In genomic region chr17:2982854-2983636, GRCh38 we compare ENCODE assay signal across 9 cellular contexts.
DNase-seq lines count a peak whose midpoint lies in the region; ATAC-seq and TF ChIP-seq lines count a peak whose summit lies in the region.
"Had no signal": no experiment of that assay in that cellular context is flagged by ENCODE, and none has a peak within 500 bp of the region (broad histone marks: within the 10 kb centered on the region; RNA-seq: fewer than 3 reads in every experiment).

No MANE protein-coding gene starts in this region.

- no peak overlapping the region for H3K4me3 Mint-ChIP-seq in activated T-cell treated with anti-CD3 and anti-CD28 coated beads, Interleukin-2, amount 50 U/mL, for 24 hours
- H3K4me3 Mint-ChIP-seq: naive B cell had no signal

- H3K27ac ChIP-seq in RWPE2 (ENCODE audit: poor library complexity, severe bottlenecking) = peak overlapping the region; percentile 6

- peak; percentile 71 for DNase-seq in DMS79 treated with DMSO at 0.1 percent for 48 hours (lab: John Stamatoyannopoulos, UW)
- DNase-seq in RWPE2 (ENCODE audit: low spot score) = no peak
- DNase-seq in globus pallidus (ENCODE audit: low spot score) = peak; percentile 82
- peak; percentile 42 to 97 (median 84) for DNase-seq in posterior cingulate gyrus
- DNase-seq in activated T-cell treated with anti-CD3 and anti-CD28 coated beads, Interleukin-2, amount 50 U/mL, for 24 hours = no peak
- no peak for DNase-seq in GM10266 (ENCODE audit: extremely low spot score)
- DNase-seq: naive B cell had no signal

- no peaks in the 10 kb centered on the region for H3K4me1 ChIP-seq in RWPE2 (ENCODE audit: insufficient read depth, poor library complexity, severe bottlenecking)

- no peaks in the 10 kb centered on the region for H3K9me3 ChIP-seq in RWPE2 (ENCODE audit: severe bottlenecking)

- H3K9me3 Mint-ChIP-seq in activated T-cell treated with anti-CD3 and anti-CD28 coated beads, Interleukin-2, amount 50 U/mL, for 24 hours = no peaks in the 10 kb centered on the region
- H3K9me3 Mint-ChIP-seq: naive B cell had no signal

- H3K4me1 Mint-ChIP-seq in activated T-cell treated with anti-CD3 and anti-CD28 coated beads, Interleukin-2, amount 50 U/mL, for 24 hours (ENCODE audit: low read depth) = no peaks in the 10 kb centered on the region

- peaks cover 80% of the 10 kb centered on the region for H3K36me3 ChIP-seq in RWPE2 (ENCODE audit: low read depth)

- H3K27me3 Mint-ChIP-seq in activated T-cell treated with anti-CD3 and anti-CD28 coated beads, Interleukin-2, amount 50 U/mL, for 24 hours = no peaks in the 10 kb centered on the region
- H3K27me3 Mint-ChIP-seq: naive B cell had no signal

- H3K36me3 Mint-ChIP-seq in activated T-cell treated with anti-CD3 and anti-CD28 coated beads, Interleukin-2, amount 50 U/mL, for 24 hours (ENCODE audit: low read depth) = peaks cover 29% of the 10 kb centered on the region

- no peaks in the 10 kb centered on the region for H3K27me3 ChIP-seq in RWPE2 (ENCODE audit: insufficient read depth, poor library complexity, severe bottlenecking)

- no peak overlapping the region for H3K4me3 ChIP-seq in RWPE2 (ENCODE audit: severe bottlenecking)

- no peak overlapping the region for H3K27ac Mint-ChIP-seq in activated T-cell treated with anti-CD3 and anti-CD28 coated beads, Interleukin-2, amount 50 U/mL, for 24 hours
- H3K27ac Mint-ChIP-seq: naive B cell had no signal

- intact Hi-C loops in posterior cingulate gyrus (cut with DNase I) = no loop called here

- ATAC-seq in RWPE2 (ENCODE audit: low read depth) = peak; percentile 72
- no peak for ATAC-seq in HG02798 (IDR thresholded peaks at IDR 0.05; ENCODE audit: poor library complexity, unreplicated experiment)
- ATAC-seq in GM21423 (IDR thresholded peaks at IDR 0.05; ENCODE audit: unreplicated experiment) = no peak

- TF ChIP-seq CTCF in RWPE2 (IDR thresholded peaks at IDR 0.05; ENCODE audit: poor library complexity, severe bottlenecking) = peak; percentile 25
- no peak for TF ChIP-seq CTCF in GM10266 (IDR thresholded peaks at IDR 0.05; ENCODE audit: control insufficient read depth, insufficient read depth, low read depth, missing control alignments)

Comparison
In these comparisons a context has a peak if more than half of its experiments do, and no peak if none do; other contexts are left out.
1. DNase-seq: peak in DMS79 treated with DMSO at 0.1 percent for 48 hours (single experiment), globus pallidus (single experiment) and posterior cingulate gyrus (10 of 10); none in RWPE2 (single experiment), activated T-cell treated with anti-CD3 and anti-CD28 coated beads, Interleukin-2, amount 50 U/mL, for 24 hours (single experiment) and GM10266 (single experiment).